In genomic region chr21:32198369-32198768, GRCh38 we compare ENCODE assay signal across 25 cellular contexts.
"Had no signal": no experiment of that assay in that cellular context is flagged by ENCODE, and none has a peak within 500 bp of the region (broad histone marks: within the 10 kb centered on the region; RNA-seq: fewer than 3 reads in every experiment).

No MANE protein-coding gene starts in this region.

- H3K9me3 ChIP-seq: gastroesophageal sphincter, heart left ventricle, prostate gland, right atrium auricular region, stomach, thyroid gland had no signal

- DNase-seq: cortex of kidney; effector CD4-positive, alpha-beta T cell; foreskin keratinocyte; heart left ventricle; kidney; naive B cell; stimulated activated CD4-positive, alpha-beta T cell treated with anti-CD3 and anti-CD28 coated beads, Interleukin-12 subunit alpha, Interleukin-12 subunit beta, amount 100 ng/mL, for 4 hours; stimulated activated CD4-positive, alpha-beta T cell treated with anti-CD3 and anti-CD28 coated beads, Interleukin-1b, Interleukin-23, amount 100 ng/mL, for 48 hours; stimulated activated CD4-positive, alpha-beta T cell treated with anti-CD3 and anti-CD28 coated beads, Interleukin-4, amount 100 ng/mL, for 1 hour; stimulated activated CD8-positive, alpha-beta memory T cell treated with anti-CD3 and anti-CD28 coated beads, Interleukin-4, amount 100 ng/mL, for 48 hours; stimulated activated naive CD4-positive, alpha-beta T cell treated with Interleukin-2 at 50 U/mL for 16 hours; stomach; thyroid gland; trophoblast cell had no signal

- H3K36me3 ChIP-seq: gastroesophageal sphincter, heart left ventricle, prostate gland, right atrium auricular region, stomach, thyroid gland had no signal

- H3K4me1 Mint-ChIP-seq: memory B cell, naive B cell had no signal

- H3K27me3 ChIP-seq: foreskin keratinocyte, gastroesophageal sphincter, heart left ventricle, hepatocyte, right atrium auricular region, stomach, thyroid gland had no signal

- H3K27me3 Mint-ChIP-seq: naive B cell had no signal

- ATAC-seq: foreskin keratinocyte; gastroesophageal sphincter; heart left ventricle; left lobe of liver; natural killer cell treated with Interleukin-12 subunit alpha and Interleukin-12 subunit beta and Interleukin-15 and Interleukin-18, amount 100 ng/mL, for 72 hours; sciatic nerve had no signal

- H3K4me3 Mint-ChIP-seq: memory B cell; naive B cell; natural killer cell treated with Interleukin-12 subunit alpha and Interleukin-12 subunit beta and Interleukin-15 and Interleukin-18, amount 100 ng/mL, for 72 hours; neural crest cell had no signal

- H3K4me2 ChIP-seq: hepatocyte, smooth muscle cell had no signal

- H3K4me1 ChIP-seq: foreskin keratinocyte, gastroesophageal sphincter, prostate gland, right atrium auricular region, thyroid gland had no signal

- H3K27ac Mint-ChIP-seq: memory B cell; natural killer cell treated with Interleukin-12 subunit alpha and Interleukin-12 subunit beta and Interleukin-15 and Interleukin-18, amount 100 ng/mL, for 72 hours had no signal

- H3K36me3 Mint-ChIP-seq: memory B cell; naive B cell; natural killer cell treated with Interleukin-12 subunit alpha and Interleukin-12 subunit beta and Interleukin-15 and Interleukin-18, amount 100 ng/mL, for 72 hours had no signal

- H2AFZ ChIP-seq: hepatocyte had no signal

- H3K27ac ChIP-seq: foreskin keratinocyte, gastroesophageal sphincter, heart left ventricle, hepatocyte, prostate gland, right atrium auricular region, stomach, thyroid gland had no signal

- H3K9me3 Mint-ChIP-seq: natural killer cell treated with Interleukin-12 subunit alpha and Interleukin-12 subunit beta and Interleukin-15 and Interleukin-18, amount 100 ng/mL, for 72 hours; neural crest cell had no signal

- H3K4me3 ChIP-seq: gastroesophageal sphincter, heart left ventricle, hepatocyte, lung, prostate gland, right atrium auricular region, smooth muscle cell, stomach, thyroid gland had no signal
